In the genomic region with DNA sequence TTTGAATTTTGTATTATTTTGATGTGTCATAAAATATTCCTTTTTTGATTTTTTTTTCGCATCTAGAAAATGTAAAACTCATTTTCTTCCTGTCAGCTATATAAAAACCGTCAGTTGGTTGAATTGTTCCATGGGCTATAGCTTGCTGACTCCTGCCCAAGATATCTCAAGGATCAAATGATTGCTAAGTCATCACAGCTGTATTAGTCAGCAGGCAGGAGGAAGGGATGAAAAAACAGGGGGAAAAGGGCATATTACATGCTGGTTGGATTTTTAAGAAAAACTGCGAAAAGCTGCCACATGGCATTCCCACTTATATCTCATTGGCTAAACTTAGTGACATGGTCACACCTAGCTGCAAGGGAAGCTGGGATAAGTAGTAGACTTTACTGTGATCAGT, we compare ENCODE assay signal across 14 cellular contexts.
"Had no signal": no experiment of that assay in that cellular context is flagged by ENCODE, and none has a peak within 500 bp of the region (broad histone marks: within the 10 kb centered on the region; RNA-seq: fewer than 3 reads in every experiment).

No MANE protein-coding gene starts in this region.

- H3K4me3 ChIP-seq: ascending aorta, dorsolateral prefrontal cortex, thyroid gland had no signal

- ATAC-seq: activated naive CD8-positive, alpha-beta T cell treated with anti-CD3 and anti-CD28 coated beads, Interleukin-2, amount 50 U/mL, for 24 hours; natural killer cell treated with Interleukin-12 subunit alpha and Interleukin-12 subunit beta and Interleukin-15 and Interleukin-18, amount 100 ng/mL, for 72 hours; stimulated activated naive B cell treated with anti-CD40 and anti-IgM and Interleukin-4, amounts not matched to agents 10 μg/mL and 1 μg/mL and 100 μg/mL, for 72 hours had no signal

- H3K4me3 Mint-ChIP-seq: activated naive CD8-positive, alpha-beta T cell treated with anti-CD3 and anti-CD28 coated beads, Interleukin-2, amount 50 U/mL, for 24 hours; natural killer cell treated with Interleukin-12 subunit alpha and Interleukin-12 subunit beta and Interleukin-15 and Interleukin-18, amount 100 ng/mL, for 72 hours; stimulated activated naive B cell treated with anti-CD40 and anti-IgM and Interleukin-4, amounts not matched to agents 10 μg/mL and 1 μg/mL and 100 μg/mL, for 72 hours had no signal

- H3K4me1 ChIP-seq: ascending aorta, thyroid gland had no signal

- H3K4me1 Mint-ChIP-seq: activated naive CD8-positive, alpha-beta T cell treated with anti-CD3 and anti-CD28 coated beads, Interleukin-2, amount 50 U/mL, for 24 hours; stimulated activated naive B cell treated with anti-CD40 and anti-IgM and Interleukin-4, amounts not matched to agents 10 μg/mL and 1 μg/mL and 100 μg/mL, for 72 hours had no signal

- H3K27ac ChIP-seq: ascending aorta, dorsolateral prefrontal cortex, thyroid gland had no signal

- H3K27me3 Mint-ChIP-seq: activated naive CD8-positive, alpha-beta T cell treated with anti-CD3 and anti-CD28 coated beads, Interleukin-2, amount 50 U/mL, for 24 hours; natural killer cell treated with Interleukin-12 subunit alpha and Interleukin-12 subunit beta and Interleukin-15 and Interleukin-18, amount 100 ng/mL, for 72 hours; stimulated activated naive B cell treated with anti-CD40 and anti-IgM and Interleukin-4, amounts not matched to agents 10 μg/mL and 1 μg/mL and 100 μg/mL, for 72 hours had no signal

- H3K27me3 ChIP-seq: ascending aorta, dorsolateral prefrontal cortex, thyroid gland had no signal

- H3K9me3 ChIP-seq: thyroid gland had no signal

- H3K36me3 ChIP-seq: ascending aorta, thyroid gland had no signal

- H3K27ac Mint-ChIP-seq: activated naive CD8-positive, alpha-beta T cell treated with anti-CD3 and anti-CD28 coated beads, Interleukin-2, amount 50 U/mL, for 24 hours; natural killer cell treated with Interleukin-12 subunit alpha and Interleukin-12 subunit beta and Interleukin-15 and Interleukin-18, amount 100 ng/mL, for 72 hours; stimulated activated naive B cell treated with anti-CD40 and anti-IgM and Interleukin-4, amounts not matched to agents 10 μg/mL and 1 μg/mL and 100 μg/mL, for 72 hours had no signal

- DNase-seq: activated CD4-positive, CD25-positive, alpha-beta regulatory T cell treated with anti-CD3 and anti-CD28 coated beads, Interleukin-2, amount 50 U/mL, for 72 hours; activated naive CD4-positive, alpha-beta T cell treated with Interleukin-2 at 50 U/mL for 16 hours; activated naive CD8-positive, alpha-beta T cell treated with anti-CD3 and anti-CD28 coated beads, Interleukin-2, amount 50 U/mL, for 24 hours; activated T-cell treated with anti-CD3 and anti-CD28 coated beads for 4 hours; dorsolateral prefrontal cortex; glutamatergic neuron; kidney glomerular epithelial cell; retina; stimulated activated CD4-positive, alpha-beta T cell treated with anti-CD3 and anti-CD28 coated beads, Interleukin-2, amount 100 ng/mL, for 48 hours; stimulated activated naive B cell treated with anti-CD40 and anti-IgM and Interleukin-4, amounts not matched to agents 10 μg/mL and 1 μg/mL and 100 μg/mL, for 72 hours; T-helper 9 cell; thyroid gland had no signal

- H3K36me3 Mint-ChIP-seq: natural killer cell treated with Interleukin-12 subunit alpha and Interleukin-12 subunit beta and Interleukin-15 and Interleukin-18, amount 100 ng/mL, for 72 hours; stimulated activated naive B cell treated with anti-CD40 and anti-IgM and Interleukin-4, amounts not matched to agents 10 μg/mL and 1 μg/mL and 100 μg/mL, for 72 hours had no signal
